14 cellular contexts compared by ENCODE assay signal in the genomic region with DNA sequence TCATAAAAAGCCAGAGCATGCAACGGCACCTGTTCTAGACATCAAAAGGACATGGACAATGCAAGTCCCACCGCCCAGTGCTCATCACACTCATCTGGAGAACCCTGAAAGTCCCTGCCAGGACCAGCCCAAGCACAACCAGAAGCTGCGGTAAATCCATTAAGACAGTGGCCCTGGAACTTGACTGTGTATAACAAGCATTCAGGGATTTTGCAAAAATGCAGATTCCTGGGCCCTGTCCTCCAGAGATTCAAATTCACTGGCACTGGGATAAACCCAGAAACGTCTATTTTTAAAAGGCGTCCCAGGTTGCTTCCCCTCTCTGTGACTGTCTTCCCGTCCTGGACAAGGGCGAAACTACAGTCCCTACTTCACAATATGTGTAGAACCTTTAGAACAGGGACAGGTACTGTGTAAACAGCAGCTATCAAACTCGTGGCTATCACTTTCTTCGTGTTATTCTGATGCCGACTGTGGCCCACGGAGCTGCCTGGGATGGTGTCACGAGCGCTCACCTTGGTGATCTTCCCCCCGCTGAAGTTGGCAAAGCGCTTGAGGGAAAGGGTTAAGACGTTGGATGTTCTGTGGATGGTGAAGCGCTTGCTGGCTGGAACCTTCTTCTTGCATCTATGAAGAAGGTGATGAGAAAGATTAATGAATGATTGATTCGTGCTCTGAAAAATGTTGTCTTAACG. TPM values are rescaled to one million over a fixed set of nuclear protein-coding genes. Genes with fewer than 3 reads are reported as not detected.
A peak's percentile ranks its signal among the peaks of the same experiment; 100 is the strongest.
DNase-seq lines count a peak whose midpoint lies in the region; ATAC-seq and TF ChIP-seq lines count a peak whose summit lies in the region.
"Had no signal": no experiment of that assay in that cellular context is flagged by ENCODE, and none has a peak within 500 bp of the region (broad histone marks: within the 10 kb centered on the region; RNA-seq: fewer than 3 reads in every experiment).

No MANE protein-coding gene starts in this region.

- peaks cover 68% of the 10 kb centered on the region for H3K36me3 Mint-ChIP-seq in activated naive CD4-positive, alpha-beta T cell treated with anti-CD3 and anti-CD28 coated beads for 36 hours (ENCODE audit: low read depth)
- H3K36me3 Mint-ChIP-seq in activated B cell treated with CpG ODN at 0.5 μM for 24 hours (ENCODE audit: low read depth) = peaks cover 91% of the 10 kb centered on the region
- H3K36me3 Mint-ChIP-seq in immature natural killer cell = peaks cover 20 to 50% (median 25%) of the 10 kb centered on the region in 3 donors
- H3K36me3 Mint-ChIP-seq in CD14-positive monocyte = peaks cover 86 to 97% of the 10 kb centered on the region in 2 donors

- POLR2A ChIA-PET in activated B cell treated with CpG ODN at 0.5 μM for 24 hours (lab: Charles Lee) = no interaction called here

- TF ChIP-seq CTCF in activated B cell treated with CpG ODN at 0.5 μM for 24 hours (IDR thresholded peaks at IDR 0.05) (no peak), CD14-positive monocyte (IDR thresholded peaks at IDR 0.05) (no peak)

- H3K36me3 ChIP-seq in thymus (ENCODE audit: control insufficient read depth, insufficient read depth) = peaks cover 44% of the 10 kb centered on the region
- H3K36me3 ChIP-seq in MG63 = peaks cover 93% of the 10 kb centered on the region

- H3K9me3 ChIP-seq in thymus (ENCODE audit: control insufficient read depth) = no peaks in the 10 kb centered on the region
- H3K9me3 ChIP-seq in MG63 = no peaks in the 10 kb centered on the region

- peaks cover 28% of the 10 kb centered on the region for H3K4me1 ChIP-seq in thymus (ENCODE audit: control insufficient read depth, insufficient read depth, low read length)

- no peak overlapping the region for H3K4me3 ChIP-seq in thymus (ENCODE audit: low read length)
- H3K4me3 ChIP-seq in MG63 = no peak overlapping the region
- H3K4me3 ChIP-seq: GM12878, neural progenitor cell had no signal

- no peak for ATAC-seq in activated B cell treated with CpG ODN at 0.5 μM for 24 hours (ENCODE audit: low read depth)
- ATAC-seq: GM12878, left colon had no signal

- peak overlapping the region; percentile 45 for H3K4me3 Mint-ChIP-seq in activated naive CD4-positive, alpha-beta T cell treated with anti-CD3 and anti-CD28 coated beads for 36 hours
- H3K4me3 Mint-ChIP-seq in activated B cell treated with CpG ODN at 0.5 μM for 24 hours (no peak overlapping the region), immature natural killer cell (peak overlapping the region; percentile 73 to 78 (median 74)), CD14-positive monocyte (no peak overlapping the region)
- H3K4me3 Mint-ChIP-seq: neural progenitor cell had no signal

- peak overlapping the region; percentile 86 for H3K27ac Mint-ChIP-seq in activated naive CD4-positive, alpha-beta T cell treated with anti-CD3 and anti-CD28 coated beads for 36 hours
- H3K27ac Mint-ChIP-seq in activated B cell treated with CpG ODN at 0.5 μM for 24 hours (peak overlapping the region; percentile 41), immature natural killer cell (peak overlapping the region; percentile 88 to 99 (median 94)), CD14-positive monocyte (no peak overlapping the region)
- H3K27ac Mint-ChIP-seq: neural progenitor cell had no signal

- H3K27me3 ChIP-seq in thymus (ENCODE audit: control insufficient read depth, insufficient read depth) (no peaks in the 10 kb centered on the region), MG63 (no peaks in the 10 kb centered on the region)
- H3K27me3 ChIP-seq: neural progenitor cell had no signal

- H3K4me1 Mint-ChIP-seq in activated naive CD4-positive, alpha-beta T cell treated with anti-CD3 and anti-CD28 coated beads for 36 hours (ENCODE audit: low read depth) = peaks cover 50% of the 10 kb centered on the region
- peaks cover 13% of the 10 kb centered on the region for H3K4me1 Mint-ChIP-seq in activated B cell treated with CpG ODN at 0.5 μM for 24 hours
- peaks cover 35 to 37% of the 10 kb centered on the region in 2 donors for H3K4me1 Mint-ChIP-seq in immature natural killer cell
- peaks cover 7% of the 10 kb centered on the region for H3K4me1 Mint-ChIP-seq in CD14-positive monocyte

- intact Hi-C loops in activated naive CD4-positive, alpha-beta T cell treated with anti-CD3 and anti-CD28 coated beads for 36 hours (cut with micrococcal nuclease) = no loop called here
- intact Hi-C loops in activated B cell treated with CpG ODN at 0.5 μM for 24 hours (cut with micrococcal nuclease) (no loop called here), CD14-positive monocyte (cut with micrococcal nuclease) (no loop called here)

- no peaks in the 10 kb centered on the region for H3K27me3 Mint-ChIP-seq in activated naive CD4-positive, alpha-beta T cell treated with anti-CD3 and anti-CD28 coated beads for 36 hours (ENCODE audit: low read depth)
- H3K27me3 Mint-ChIP-seq in activated B cell treated with CpG ODN at 0.5 μM for 24 hours (no peaks in the 10 kb centered on the region), immature natural killer cell (ENCODE audit: low read depth in 3 of 3) (peaks cover 14 to 27% (median 15%) of the 10 kb centered on the region in 3 donors), CD14-positive monocyte (ENCODE audit: low read depth in 3 of 3) (no peaks in the 10 kb centered on the region)

- CTCF ChIA-PET in activated naive CD4-positive, alpha-beta T cell treated with anti-CD3 and anti-CD28 coated beads for 36 hours (lab: Charles Lee) = interaction anchor here (1.1 to 2.0 kb wide), 3 partner anchors 23 to 111 kb away, joined by 3 to 5 read pairs (median 4); a partner anchor contains a TSS
- CTCF ChIA-PET in activated B cell treated with CpG ODN at 0.5 μM for 24 hours (lab: Charles Lee) = no interaction called here

- 85% methylated on average over 19 of the region's 19 CpGs for WGBS in thymus

- DNase-seq in activated naive CD4-positive, alpha-beta T cell treated with anti-CD3 and anti-CD28 coated beads for 36 hours = no peak
- no peak for DNase-seq in activated naive CD4-positive, alpha-beta T cell treated with anti-CD3 and anti-CD28 coated beads, Interleukin-2, amount 50 U/mL, for 16 hours
- DNase-seq in activated B cell treated with CpG ODN at 0.5 μM for 24 hours (no peak), immature natural killer cell (peak in 1 of 3 donors; percentile 33), CD14-positive monocyte (ENCODE audit: low spot score) (no peak), SHP77 treated with DMSO at 0.1 percent for 48 hours (lab: John Stamatoyannopoulos, UW) (no peak), MG63 (no peak)
- DNase-seq: activated CD8-positive, alpha-beta memory T cell treated with anti-CD3 and anti-CD28 coated beads for 24 hours; glutamatergic neuron; left colon; SW 1271 had no signal

- H3K27ac ChIP-seq in thymus (ENCODE audit: low read depth) = peak overlapping the region; percentile 92
- H3K27ac ChIP-seq: neural progenitor cell had no signal

- H3K9me3 Mint-ChIP-seq in activated naive CD4-positive, alpha-beta T cell treated with anti-CD3 and anti-CD28 coated beads for 36 hours = no peaks in the 10 kb centered on the region
- H3K9me3 Mint-ChIP-seq in activated B cell treated with CpG ODN at 0.5 μM for 24 hours (no peaks in the 10 kb centered on the region), immature natural killer cell (no peaks in the 10 kb centered on the region), CD14-positive monocyte (no peaks in the 10 kb centered on the region)
- H3K9me3 Mint-ChIP-seq: neural progenitor cell had no signal

RNA-seq across cellular contexts. Expression of a gene that starts 22.3 kb away (rescaled TPM):
- total RNA-seq in activated naive CD4-positive, alpha-beta T cell treated with anti-CD3 and anti-CD28 coated beads for 36 hours = 10 to 100 TPM; 65.3 to 68.7 TPM
- 93.8 and 107 TPM in 2 replicates for total RNA-seq in activated B cell treated with CpG ODN at 0.5 μM for 24 hours
- polyA plus RNA-seq in immature natural killer cell = 10 to 100 TPM in 2 of 3 donors, 1 to 10 TPM in 1; 9.6 to 31.7 (median 22.7) TPM
- polyA plus RNA-seq in thymus = 32.5 TPM
- 1 to 10 TPM; 4.4 to 6.1 TPM for polyA plus RNA-seq in CD14-positive monocyte
- 16.3 and 33.4 TPM in 2 replicates for total RNA-seq in MG63 (2014; rRNA removed; shearing (Covaris generic); ENCODE audit: low replicate concordance)

RNA-seq across cellular contexts. Expression of a gene that starts 36.2 kb away (rescaled TPM):
- 100 to 1,000 TPM; 145 to 149 TPM for total RNA-seq in activated naive CD4-positive, alpha-beta T cell treated with anti-CD3 and anti-CD28 coated beads for 36 hours
- 368 and 391 TPM in 2 replicates for total RNA-seq in activated B cell treated with CpG ODN at 0.5 μM for 24 hours
- 100 to 1,000 TPM; 176 to 336 (median 233) TPM for polyA plus RNA-seq in immature natural killer cell
- polyA plus RNA-seq in thymus = 91.7 TPM
- polyA plus RNA-seq in CD14-positive monocyte = 10 to 100 TPM; 68.6 to 80.9 TPM
- 11.2 and 17.2 TPM in 2 replicates for total RNA-seq in MG63 (2014; rRNA removed; shearing (Covaris generic); ENCODE audit: low replicate concordance)

Comparison
In these comparisons a context has a peak if more than half of its experiments do, and no peak if none do; other contexts are left out.
1. H3K27ac Mint-ChIP-seq: peak in activated naive CD4-positive, alpha-beta T cell treated with anti-CD3 and anti-CD28 coated beads for 36 hours (single experiment), activated B cell treated with CpG ODN at 0.5 μM for 24 hours (single experiment) and immature natural killer cell (6 of 6); none in CD14-positive monocyte (0 of 7).
2. H3K4me3 Mint-ChIP-seq: peak in activated naive CD4-positive, alpha-beta T cell treated with anti-CD3 and anti-CD28 coated beads for 36 hours (single experiment) and immature natural killer cell (5 of 5); none in activated B cell treated with CpG ODN at 0.5 μM for 24 hours (single experiment) and CD14-positive monocyte (0 of 2).